ENCODE assay signal across 22 cellular contexts in the genomic region with DNA sequence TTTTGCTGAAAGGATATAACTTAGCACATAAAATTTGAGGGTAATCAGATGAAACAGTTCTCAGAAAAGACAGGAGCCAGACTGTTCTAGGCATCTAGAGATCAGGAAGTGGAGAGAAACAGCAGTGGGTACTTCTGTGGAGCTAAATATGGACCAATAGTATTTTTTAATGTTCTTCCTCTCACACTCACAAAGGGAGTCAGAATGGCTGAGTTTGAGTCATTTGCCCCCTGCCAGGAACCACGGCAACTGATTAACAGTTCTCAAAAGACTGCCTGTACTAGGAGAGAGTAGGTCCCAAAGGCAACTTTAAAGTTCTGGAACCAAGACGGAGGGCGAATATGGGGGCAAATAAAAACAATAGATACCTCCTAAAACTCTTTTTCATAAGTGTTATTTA.
A peak's percentile ranks its signal among the peaks of the same experiment; 100 is the strongest.
DNase-seq lines count a peak whose midpoint lies in the region; ATAC-seq and TF ChIP-seq lines count a peak whose summit lies in the region.
"Had no signal": no experiment of that assay in that cellular context is flagged by ENCODE, and none has a peak within 500 bp of the region (broad histone marks: within the 10 kb centered on the region; RNA-seq: fewer than 3 reads in every experiment).

No MANE protein-coding gene starts in this region.

- H3K4me3 ChIP-seq in mesodermal cell (ENCODE audit: extremely low read depth, insufficient read depth, low read length, poor library complexity, severe bottlenecking), result no peak overlapping the region
- H3K4me3 ChIP-seq: sigmoid colon, transverse colon had no signal

- H3K4me3 Mint-ChIP-seq in chondrocyte (ENCODE audit: unreplicated experiment), result peak overlapping the region; percentile 42
- H3K4me3 Mint-ChIP-seq: activated CD4-positive, alpha-beta T cell treated with anti-CD3 and anti-CD28 coated beads for 36 hours; activated naive CD4-positive, alpha-beta T cell treated with anti-CD3 and anti-CD28 coated beads, Interleukin-2, amount 50 U/mL, for 24 hours; B cell; T-helper 1 cell treated with Interleukin-12 subunit alpha and Interleukin-12 subunit beta and Interleukin-4 antibody, amounts not matched to agents 30 μg/mL and 1 μg/mL, for 36 hours had no signal

- 80% methylated on average over 1 of the region's 3 CpGs; no CpG with 5 or more reads in 1 of the 2 experiments for WGBS in mesodermal cell (ENCODE audit: insufficient coverage in 2 of 2), 2 experiments

- no peaks in the 10 kb centered on the region for H3K9me3 ChIP-seq in mesodermal cell (ENCODE audit: control insufficient read depth, low read length)
- H3K9me3 ChIP-seq: neutrophil, sigmoid colon, transverse colon had no signal

- no peaks in the 10 kb centered on the region for H3K27me3 Mint-ChIP-seq in chondrocyte (ENCODE audit: low read depth)
- H3K27me3 Mint-ChIP-seq: activated CD4-positive, alpha-beta T cell treated with anti-CD3 and anti-CD28 coated beads for 36 hours; B cell had no signal

- H3K36me3 Mint-ChIP-seq in chondrocyte (ENCODE audit: low read depth), result no peaks in the 10 kb centered on the region
- H3K36me3 Mint-ChIP-seq: activated naive CD4-positive, alpha-beta T cell treated with anti-CD3 and anti-CD28 coated beads, Interleukin-2, amount 50 U/mL, for 24 hours had no signal

- TF ChIP-seq CTCF in chondrocyte (IDR thresholded peaks at IDR 0.05), result no peak

- peaks cover 6% of the 10 kb centered on the region for H3K36me3 ChIP-seq in mesodermal cell (ENCODE audit: control insufficient read depth, insufficient read depth, low read length)
- H3K36me3 ChIP-seq: neutrophil, sigmoid colon, transverse colon had no signal

- peaks cover 3% of the 10 kb centered on the region for H3K9me3 Mint-ChIP-seq in chondrocyte (ENCODE audit: low read depth)

- no peaks in the 10 kb centered on the region for H3K4me1 ChIP-seq in mesodermal cell (ENCODE audit: control insufficient read depth, insufficient read depth, low read length, poor library complexity, severe bottlenecking)
- H3K4me1 ChIP-seq: transverse colon had no signal

- H3K4me1 Mint-ChIP-seq in chondrocyte (ENCODE audit: low read depth), result peaks cover 28% of the 10 kb centered on the region
- H3K4me1 Mint-ChIP-seq: activated CD4-positive, alpha-beta T cell treated with anti-CD3 and anti-CD28 coated beads for 36 hours; activated naive CD4-positive, alpha-beta T cell treated with anti-CD3 and anti-CD28 coated beads, Interleukin-2, amount 50 U/mL, for 24 hours; B cell had no signal

- H3K27ac ChIP-seq in mesodermal cell (ENCODE audit: low read depth, low read length, severe bottlenecking), result peak overlapping the region; percentile 19
- H3K27ac ChIP-seq: neutrophil, sigmoid colon, transverse colon had no signal

- DNase-seq in Daoy (ENCODE audit: low read depth), result peak; percentile 63
- DNase-seq in NCI-H226, result peak; percentile 50
- DNase-seq in chondrocyte (ENCODE audit: low spot score), result no peak
- DNase-seq in stimulated activated naive CD8-positive, alpha-beta T cell treated with anti-CD3 and anti-CD28 coated beads, Interleukin-15, Interleukin-2, amounts not matched to agents 100 U/mL and 50 U/mL, for 24 hours, result no peak
- no peak for DNase-seq in SW 1271 (lab: John Stamatoyannopoulos, UW)
- DNase-seq: activated CD4-positive, alpha-beta T cell treated with anti-CD3 and anti-CD28 coated beads for 36 hours; caudate nucleus; Karpas-422; midbrain; NCI-H1694 treated with DMSO at 0.1 percent for 48 hours; NCI-H510A; PC-3; sigmoid colon; stimulated activated CD4-positive, alpha-beta T cell treated with anti-CD3 and anti-CD28 coated beads, Interleukin-4, amount 100 ng/mL, for 24 hours; transverse colon had no signal

- peak overlapping the region; percentile 85 for H3K27ac Mint-ChIP-seq in chondrocyte (ENCODE audit: unreplicated experiment)
- H3K27ac Mint-ChIP-seq: activated CD4-positive, alpha-beta T cell treated with anti-CD3 and anti-CD28 coated beads for 36 hours; activated naive CD4-positive, alpha-beta T cell treated with anti-CD3 and anti-CD28 coated beads, Interleukin-2, amount 50 U/mL, for 24 hours; B cell; T-helper 1 cell treated with Interleukin-12 subunit alpha and Interleukin-12 subunit beta and Interleukin-4 antibody, amounts not matched to agents 30 μg/mL and 1 μg/mL, for 36 hours had no signal

- no peak for ATAC-seq in stimulated activated naive CD8-positive, alpha-beta T cell treated with anti-CD3 and anti-CD28 coated beads, Interleukin-15, Interleukin-2, amounts not matched to agents 100 U/mL and 50 U/mL, for 24 hours
- ATAC-seq in HG03354 (IDR thresholded peaks at IDR 0.05; ENCODE audit: poor library complexity, severe bottlenecking, unreplicated experiment), result no peak
- no peak for ATAC-seq in HG03565 (IDR thresholded peaks at IDR 0.05; ENCODE audit: unreplicated experiment)
- ATAC-seq: activated CD4-positive, alpha-beta T cell treated with anti-CD3 and anti-CD28 coated beads for 36 hours; PC-3 had no signal

Comparison
In these comparisons a context has a peak if more than half of its experiments do, and no peak if none do; other contexts are left out.
1. DNase-seq: peak in Daoy (single experiment) and NCI-H226 (single experiment); none in chondrocyte (single experiment), stimulated activated naive CD8-positive, alpha-beta T cell treated with anti-CD3 and anti-CD28 coated beads, Interleukin-15, Interleukin-2, amounts not matched to agents 100 U/mL and 50 U/mL, for 24 hours (single experiment) and SW 1271 (0 of 2).